Comparison of ENCODE assay signal across 24 cellular contexts in the genomic region with DNA sequence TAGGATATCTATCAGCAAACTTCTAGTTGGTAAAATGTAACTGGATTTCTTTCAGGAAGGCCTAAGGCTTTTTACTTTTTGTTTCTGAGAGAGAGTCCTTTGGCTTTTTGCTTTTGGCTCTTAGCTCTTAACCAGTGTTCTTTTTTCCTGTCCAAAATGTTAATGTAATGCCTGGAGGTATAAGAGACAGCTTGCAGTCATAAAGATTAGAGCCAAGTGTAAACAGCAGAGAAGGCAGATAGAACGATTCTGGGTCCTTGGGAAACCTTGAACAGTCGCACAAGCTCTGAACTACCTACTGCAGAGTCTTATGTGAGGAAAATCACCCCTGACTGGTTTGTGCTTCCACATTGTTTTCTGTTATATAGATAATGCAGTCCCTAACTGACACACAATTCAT.
"Had no signal": no experiment of that assay in that cellular context is flagged by ENCODE, and none has a peak within 500 bp of the region (broad histone marks: within the 10 kb centered on the region; RNA-seq: fewer than 3 reads in every experiment).

No MANE protein-coding gene starts in this region.

- H3K27me3 ChIP-seq: neutrophil, ovary, right atrium auricular region, stomach, upper lobe of left lung had no signal

- DNase-seq: activated B cell treated with CpG ODN at 0.5 μM for 24 hours; activated CD4-positive, alpha-beta T cell treated with anti-CD3 and anti-CD28 coated beads for 4 hours; activated CD4-positive, alpha-beta T cell treated with anti-CD3 and anti-CD28 coated beads, Interleukin-2, amount 50 U/mL, for 48 hours; activated CD8-positive, alpha-beta memory T cell treated with anti-CD3 and anti-CD28 coated beads, Interleukin-2, amount 50 U/mL, for 48 hours; activated naive CD4-positive, alpha-beta T cell treated with anti-CD3 and anti-CD28 coated beads for 36 hours; activated naive CD8-positive, alpha-beta T cell treated with anti-CD3 and anti-CD28 coated beads, Interleukin-2, amount 10 ng/mL, durations not matched to agents 7 days and 5 days; activated T-cell treated with anti-CD3 and anti-CD28 coated beads, Interleukin-2, amount 50 U/mL, for 4 hours; amniotic stem cell; cortex of kidney; foreskin fibroblast; immature natural killer cell; left ventricle myocardium inferior; midbrain; natural killer cell; ovary; psoas muscle; stimulated activated CD4-positive, alpha-beta T cell treated with anti-CD3 and anti-CD28 coated beads, Interleukin-12 subunit alpha, Interleukin-12 subunit beta, amount 100 ng/mL, for 4 hours; stimulated activated CD4-positive, alpha-beta T cell treated with anti-CD3 and anti-CD28 coated beads, Interleukin-4, amount 100 ng/mL, for 4 hours; stomach; T1000; upper lobe of left lung had no signal

- ATAC-seq: activated T-cell treated with anti-CD3 and anti-CD28 coated beads, Interleukin-2, amount 50 U/mL, for 4 hours; natural killer cell; psoas muscle had no signal

- H3K27ac ChIP-seq: left ventricle myocardium inferior, neutrophil, ovary, psoas muscle, right atrium auricular region, stomach, upper lobe of left lung had no signal

- H3K4me3 ChIP-seq: left ventricle myocardium inferior, ovary, psoas muscle, right atrium auricular region, stomach, upper lobe of left lung had no signal

- H3K27ac Mint-ChIP-seq: activated B cell treated with CpG ODN at 0.5 μM for 24 hours; activated naive CD4-positive, alpha-beta T cell treated with anti-CD3 and anti-CD28 coated beads for 36 hours; activated naive CD8-positive, alpha-beta T cell treated with anti-CD3 and anti-CD28 coated beads, Interleukin-2, amount 10 ng/mL, durations not matched to agents 7 days and 5 days; immature natural killer cell; natural killer cell; T-helper 1 cell treated with Interleukin-12 subunit alpha and Interleukin-12 subunit beta and Interleukin-4 antibody, amounts not matched to agents 30 μg/mL and 1 μg/mL, for 36 hours had no signal

- H3K4me3 Mint-ChIP-seq: activated B cell treated with CpG ODN at 0.5 μM for 24 hours; activated naive CD4-positive, alpha-beta T cell treated with anti-CD3 and anti-CD28 coated beads for 36 hours; activated naive CD8-positive, alpha-beta T cell treated with anti-CD3 and anti-CD28 coated beads, Interleukin-2, amount 10 ng/mL, durations not matched to agents 7 days and 5 days; activated T-cell treated with anti-CD3 and anti-CD28 coated beads, Interleukin-2, amount 50 U/mL, for 4 hours; immature natural killer cell; natural killer cell; T-helper 1 cell treated with Interleukin-12 subunit alpha and Interleukin-12 subunit beta and Interleukin-4 antibody, amounts not matched to agents 30 μg/mL and 1 μg/mL, for 36 hours had no signal

- H3K36me3 ChIP-seq: left ventricle myocardium inferior, neutrophil, ovary, right atrium auricular region, stomach, upper lobe of left lung had no signal

- H3K4me1 Mint-ChIP-seq: activated B cell treated with CpG ODN at 0.5 μM for 24 hours; activated naive CD8-positive, alpha-beta T cell treated with anti-CD3 and anti-CD28 coated beads, Interleukin-2, amount 10 ng/mL, durations not matched to agents 7 days and 5 days; immature natural killer cell; natural killer cell had no signal

- H3K36me3 Mint-ChIP-seq: activated naive CD8-positive, alpha-beta T cell treated with anti-CD3 and anti-CD28 coated beads, Interleukin-2, amount 10 ng/mL, durations not matched to agents 7 days and 5 days; immature natural killer cell had no signal

- H3K27me3 Mint-ChIP-seq: activated B cell treated with CpG ODN at 0.5 μM for 24 hours; activated naive CD8-positive, alpha-beta T cell treated with anti-CD3 and anti-CD28 coated beads, Interleukin-2, amount 10 ng/mL, durations not matched to agents 7 days and 5 days had no signal

- H3K9me3 ChIP-seq: left ventricle myocardium inferior, neutrophil, ovary, psoas muscle, right atrium auricular region, upper lobe of left lung had no signal

- H3K4me1 ChIP-seq: left ventricle myocardium inferior, psoas muscle, right atrium auricular region, stomach, upper lobe of left lung had no signal
